ENCODE assay signal across 8 cellular contexts in genomic region chr15:64893481-64894394, GRCh38. TPM values are rescaled to one million over a fixed set of nuclear protein-coding genes. Genes with fewer than 3 reads are reported as not detected.
DNase-seq lines count a peak whose midpoint lies in the region; ATAC-seq and TF ChIP-seq lines count a peak whose summit lies in the region.

No MANE protein-coding gene starts in this region.

- H3K4me3 ChIP-seq in Karpas-422 (ENCODE audit: low read length), result peak overlapping the region; percentile 62
- peak overlapping the region; percentile 11 for H3K4me3 ChIP-seq in kidney epithelial cell (ENCODE audit: low read depth, low read length)

- H3K27me3 ChIP-seq in Karpas-422 (ENCODE audit: low read length), result no peaks in the 10 kb centered on the region
- H3K27me3 ChIP-seq in kidney epithelial cell (ENCODE audit: control insufficient read depth, insufficient read depth, low read length), result no peaks in the 10 kb centered on the region

- H3K36me3 ChIP-seq in Karpas-422 (ENCODE audit: insufficient read depth, low read length) (no peaks in the 10 kb centered on the region), kidney epithelial cell (ENCODE audit: control insufficient read depth, insufficient read depth, low read length) (no peaks in the 10 kb centered on the region)

- peak overlapping the region; percentile 83 for H2AFZ ChIP-seq in Karpas-422 (ENCODE audit: low read length)

- peak; percentile 88 for DNase-seq in EH (ENCODE audit: low read depth)
- peak; percentile 98 for DNase-seq in Karpas-422
- peak; percentile 89 for DNase-seq in activated CD4-positive, CD25-positive, alpha-beta regulatory T cell treated with anti-CD3 and anti-CD28 coated beads, Interleukin-2, amount 50 U/mL, for 72 hours
- DNase-seq in cerebellar cortex (ENCODE audit: low spot score), result peak; percentile 82
- DNase-seq in kidney epithelial cell (ENCODE audit: low read depth), result peak; percentile 86
- DNase-seq in stimulated activated CD4-positive, alpha-beta T cell treated with anti-CD3 and anti-CD28 coated beads, Interleukin-12 subunit alpha, Interleukin-12 subunit beta, amount 100 ng/mL, for 48 hours (ENCODE audit: low read depth in 2 of 3, low spot score in 1 of 3), result peak; percentile 94 to 97 (median 96)
- DNase-seq in NCI-H2196 (lab: John Stamatoyannopoulos, UW; ENCODE audit: unreplicated experiment), result no peak

- H3K4me2 ChIP-seq in Karpas-422 (ENCODE audit: low read depth, low read length, poor library complexity, severe bottlenecking), result peak overlapping the region; percentile 86

- peak overlapping the region; percentile 80 for H3K27ac ChIP-seq in Karpas-422 (ENCODE audit: low read length)

- no peaks in the 10 kb centered on the region for H4K20me1 ChIP-seq in Karpas-422 (ENCODE audit: insufficient read depth, low read depth, low read length)

- H3K4me1 ChIP-seq in Karpas-422 (ENCODE audit: low read length), result peaks cover 41% of the 10 kb centered on the region

- H3K9ac ChIP-seq in Karpas-422 (ENCODE audit: low read length), result peak overlapping the region; percentile 73

- H3K79me2 ChIP-seq in Karpas-422 (ENCODE audit: low read length), result no peaks in the 10 kb centered on the region

- no peaks in the 10 kb centered on the region for H3K9me2 ChIP-seq in Karpas-422 (replicated peaks; ENCODE audit: insufficient read depth, low read length)

- TF ChIP-seq CTCF in kidney epithelial cell (IDR thresholded peaks at IDR 0.05; ENCODE audit: insufficient read depth, low read length, poor library complexity, severe bottlenecking), result no peak

- peak; percentile 59 for ATAC-seq in GM21737 (IDR thresholded peaks at IDR 0.05; ENCODE audit: unreplicated experiment)

- H3K9me3 ChIP-seq in Karpas-422 (ENCODE audit: low read length), result no peaks in the 10 kb centered on the region

RNA-seq across cellular contexts. Expression of gene ANKDD1A, which starts 18.0 kb away (rescaled TPM):
- 1.8 TPM in 2 replicates for total RNA-seq in Karpas-422 (2014; rRNA removed; shearing (Covaris generic); ENCODE audit: low replicate concordance)
- 1.9 and 2.4 TPM in 2 replicates for total RNA-seq in kidney epithelial cell

RNA-seq across cellular contexts. Expression of gene PLEKHO2, which starts 52.0 kb away (rescaled TPM):
- 10.1 and 18.0 TPM in 2 replicates for total RNA-seq in Karpas-422 (2014; rRNA removed; shearing (Covaris generic); ENCODE audit: low replicate concordance)
- total RNA-seq in kidney epithelial cell, result 11.0 and 13.4 TPM in 2 replicates
